ENCODE assay signal across 8 cellular contexts in the genomic region with DNA sequence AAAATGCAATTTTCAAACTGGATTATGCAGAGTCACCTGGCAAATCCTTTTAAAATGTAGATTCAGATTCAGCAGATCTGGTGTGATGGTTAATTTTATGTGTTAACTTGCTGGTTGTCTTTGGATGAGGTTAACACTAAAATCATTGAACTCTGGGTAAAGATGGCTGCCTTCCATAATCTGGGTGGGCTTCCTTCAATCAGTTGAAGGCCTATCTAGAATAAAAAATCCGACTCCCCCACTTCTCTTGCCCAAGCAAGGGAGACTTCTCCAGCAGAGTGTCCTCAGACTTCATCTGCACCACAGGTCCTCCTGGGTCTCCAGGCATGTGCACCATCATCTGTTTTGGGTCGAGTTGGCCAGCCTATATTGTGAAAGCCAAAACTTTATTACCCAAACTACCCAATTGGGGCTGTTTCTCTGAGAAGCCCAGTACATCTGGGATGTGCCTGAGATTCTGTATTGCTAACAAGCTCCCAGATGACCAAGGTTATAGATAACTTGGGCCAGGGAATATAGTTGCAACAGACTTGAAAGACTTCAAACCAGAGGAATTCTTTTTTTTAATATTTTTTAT. TPM values are rescaled to one million over a fixed set of nuclear protein-coding genes. Genes with fewer than 3 reads are reported as not detected.
DNase-seq lines count a peak whose midpoint lies in the region; ATAC-seq and TF ChIP-seq lines count a peak whose summit lies in the region.

No MANE protein-coding gene starts in this region.

- no peak for TF ChIP-seq RAD21 in IMR-90 (IDR thresholded peaks at IDR 0.05; ENCODE audit: low read length)

- POLR2A ChIA-PET in IMR-90 (lab: Charles Lee; ENCODE audit: unreplicated experiment) = no interaction called here
- POLR2A ChIA-PET in naive thymus-derived CD8-positive, alpha-beta T cell (lab: Charles Lee) = interaction anchor here (3.6 to 5.3 kb wide), 2 partner anchors 133 to 194 kb away, joined by 26 to 90 read pairs; a partner anchor contains a TSS

- H2AFZ ChIP-seq in IMR-90 (replicated peaks; ENCODE audit: low read length, poor library complexity) = no peak overlapping the region
- peak overlapping the region; percentile 89 for H2AFZ ChIP-seq in mammary epithelial cell (ENCODE audit: low read depth, low read length)

- H3K9me3 Mint-ChIP-seq in naive thymus-derived CD8-positive, alpha-beta T cell = no peaks in the 10 kb centered on the region

- H3K27ac ChIP-seq in BLaER1 treated with 17β-estradiol and CSF1 and Interleukin-3, amounts not matched to agents 10 nM and 100 nM = peak overlapping the region; percentile 82 to 99 (median 94); a peak in 20 of 22 replicates
- H3K27ac ChIP-seq in IMR-90 (ENCODE audit: insufficient read depth, low read length) (no peak overlapping the region), mammary epithelial cell (ENCODE audit: insufficient read depth, low read depth, low read length) (peak overlapping the region; percentile 61)

- H3K4me3 Mint-ChIP-seq in naive thymus-derived CD8-positive, alpha-beta T cell = peak overlapping the region; percentile 9 to 99 (median 85)

- H3K4me1 ChIP-seq in BLaER1 treated with 17β-estradiol and CSF1 and Interleukin-3, amounts not matched to agents 10 nM and 100 nM = peaks cover 12 to 29% (median 19%) of the 10 kb centered on the region in 10 experiments; a peak in 19 of 20 replicates
- peaks cover 3% of the 10 kb centered on the region; the same call in 1 of the 2 replicates for H3K4me1 ChIP-seq in IMR-90 (ENCODE audit: control insufficient read depth, insufficient read depth, low read length)
- peaks cover 13% of the 10 kb centered on the region for H3K4me1 ChIP-seq in mammary epithelial cell (ENCODE audit: insufficient read depth, low read length)

- no peak overlapping the region for H3K23ac ChIP-seq in IMR-90 (ENCODE audit: low read depth, low read length)

- H3K9me1 ChIP-seq in IMR-90 (ENCODE audit: insufficient read depth, low read length) = peaks cover 6% of the 10 kb centered on the region; the same call in 1 of the 2 replicates

- H3K9ac ChIP-seq in BLaER1 treated with 17β-estradiol and CSF1 and Interleukin-3, amounts not matched to agents 10 nM and 100 nM = peak overlapping the region; percentile 87 to 99 (median 96); a peak in 20 of 22 replicates
- no peak overlapping the region for H3K9ac ChIP-seq in IMR-90 (ENCODE audit: low read depth, low read length)
- H3K9ac ChIP-seq in mammary epithelial cell (ENCODE audit: insufficient read depth, low read length) = peak overlapping the region; percentile 71

- H4K8ac ChIP-seq in IMR-90 (ENCODE audit: low read depth in 2 of 2, low read length in 2 of 2) = no peak overlapping the region

- ATAC-seq in IMR-90 (ENCODE audit: low read depth) = no peak
- ATAC-seq in naive thymus-derived CD8-positive, alpha-beta T cell = no peak

- in situ Hi-C loops in IMR-90 (cut with MboI; ENCODE audit: low sequenced_read_pairs) = no loop called here
- in situ Hi-C loops in mammary epithelial cell (cut with MboI; ENCODE audit: low sequenced_read_pairs in 2 of 2) = no loop called here

- WGBS in IMR-90 (ENCODE audit: extremely low coverage in 2 of 2, insufficient read length in 1 of 2), 2 experiments = no CpG with 5 or more reads among the region's 2 CpGs
- WGBS in mammary epithelial cell (ENCODE audit: low coverage, missing lambda C conversion rate) = 100% methylated on average over 2 of the region's 2 CpGs

- no peak overlapping the region for H2AK5ac ChIP-seq in IMR-90 (ENCODE audit: low read depth, low read length)

- H3K56ac ChIP-seq in IMR-90 (ENCODE audit: extremely low read depth, insufficient read depth, low read length) = no peak overlapping the region

- H2BK15ac ChIP-seq in IMR-90 (ENCODE audit: low read depth, low read length) = no peak overlapping the region

- H3K4me1 Mint-ChIP-seq in naive thymus-derived CD8-positive, alpha-beta T cell = peaks cover 9 to 36% (median 30%) of the 10 kb centered on the region in 4 donors

- DNase-seq in IMR-90 (no peak), mammary epithelial cell (no peak), NCI-H2171 treated with DMSO at 0.1 percent for 48 hours (lab: John Stamatoyannopoulos, UW) (no peak), hippocampal formation (lab: John Stamatoyannopoulos, UW) (no peak)
- DNase-seq in naive thymus-derived CD8-positive, alpha-beta T cell = no peak
- DNase-seq in stimulated activated CD4-positive, alpha-beta T cell treated with anti-CD3 and anti-CD28 coated beads, Interleukin-2, amount 100 ng/mL, for 24 hours = no peak
- no peak for DNase-seq in stimulated activated CD4-positive, alpha-beta T cell treated with anti-CD3 and anti-CD28 coated beads, Interleukin-4, amount 100 ng/mL, for 24 hours

- H3K79me1 ChIP-seq in IMR-90 (ENCODE audit: low read depth in 1 of 2, low read length in 2 of 2) = peaks cover 13 to 30% of the 10 kb centered on the region in 2 experiments; a peak in 3 of 4 replicates

- BruUV-seq in IMR-90 (replicated peaks; lab: Mats Ljungman, UMichigan) = no TSS peak
- BruUV-seq in mammary epithelial cell (replicated peaks; lab: Mats Ljungman, UMichigan) = TSS peak; percentile 35

- no peak overlapping the region for H2BK20ac ChIP-seq in IMR-90 (ENCODE audit: low read depth, low read length)

- H2AK9ac ChIP-seq in IMR-90 (replicated peaks; ENCODE audit: low read depth, low read length, poor library complexity) = peak overlapping the region; percentile 48

- peak overlapping the region; percentile 91 to 100 (median 99); a peak in 19 of 20 replicates for H3K4me3 ChIP-seq in BLaER1 treated with 17β-estradiol and CSF1 and Interleukin-3, amounts not matched to agents 10 nM and 100 nM
- no peak overlapping the region for H3K4me3 ChIP-seq in IMR-90 (ENCODE audit: insufficient read depth, low read depth, low read length)
- peak overlapping the region in 1 of 3 experiments; percentile 85 for H3K4me3 ChIP-seq in mammary epithelial cell (replicated peaks in 1 of 3; ENCODE audit: insufficient read depth in 1 of 3, low read depth in 2 of 3, low read length in 3 of 3)

- dilution Hi-C loops in IMR-90 (cut with HindIII; ENCODE audit: low sequenced_read_pairs, unreplicated experiment) = no loop called here
- dilution Hi-C loops in mammary epithelial cell (cut with HindIII; ENCODE audit: low sequenced_read_pairs) = loop anchor here (10.0 kb wide), 1 partner anchor 141 kb away; no protein-coding TSS in a partner anchor

- H2BK5ac ChIP-seq in IMR-90 (ENCODE audit: low read depth, low read length, poor library complexity, severe bottlenecking) = no peak overlapping the region

- H4K20me1 ChIP-seq in BLaER1 treated with 17β-estradiol and CSF1 and Interleukin-3, amounts not matched to agents 10 nM and 100 nM = peaks cover 0 to 18% (median 0%) of the 10 kb centered on the region in 11 experiments; a peak in 3 of 22 replicates
- H4K20me1 ChIP-seq in IMR-90 (ENCODE audit: insufficient read depth, low read length) (no peaks in the 10 kb centered on the region), mammary epithelial cell (ENCODE audit: insufficient read depth, low read length) (no peaks in the 10 kb centered on the region)

- H3K27me3 Mint-ChIP-seq in naive thymus-derived CD8-positive, alpha-beta T cell = no peaks in the 10 kb centered on the region

- H4K91ac ChIP-seq in IMR-90 (ENCODE audit: insufficient read depth, low read depth, low read length) = no peak overlapping the region

- H3K27me3 ChIP-seq in BLaER1 treated with 17β-estradiol and CSF1 and Interleukin-3, amounts not matched to agents 10 nM and 100 nM = no peaks in the 10 kb centered on the region
- H3K27me3 ChIP-seq in IMR-90 (ENCODE audit: control insufficient read depth, insufficient read depth, low read length) (no peaks in the 10 kb centered on the region), mammary epithelial cell (ENCODE audit: insufficient read depth, low read length) (no peaks in the 10 kb centered on the region)

- peaks cover 7% of the 10 kb centered on the region for H3K79me2 ChIP-seq in mammary epithelial cell (ENCODE audit: insufficient read depth, low read length)

- no peak overlapping the region for H3K14ac ChIP-seq in IMR-90 (replicated peaks; ENCODE audit: low read depth, low read length)

- H3K4me2 ChIP-seq in BLaER1 treated with 17β-estradiol and CSF1 and Interleukin-3, amounts not matched to agents 10 nM and 100 nM = peak overlapping the region; percentile 72 to 93 (median 89)
- no peak overlapping the region for H3K4me2 ChIP-seq in IMR-90 (ENCODE audit: low read depth, low read length)
- H3K4me2 ChIP-seq in mammary epithelial cell (ENCODE audit: insufficient read depth, low read depth, low read length) = peak overlapping the region; percentile 79

- TF ChIP-seq POLR2A in IMR-90 (IDR thresholded peaks at IDR 0.05; ENCODE audit: low read depth, low read length) = no peak

- peaks cover 0 to 7% (median 0%) of the 10 kb centered on the region in 11 experiments; a peak in 4 of 22 replicates for H3K36me3 ChIP-seq in BLaER1 treated with 17β-estradiol and CSF1 and Interleukin-3, amounts not matched to agents 10 nM and 100 nM
- H3K36me3 ChIP-seq in IMR-90 (ENCODE audit: control insufficient read depth, insufficient read depth, low read length) = no peaks in the 10 kb centered on the region
- H3K36me3 ChIP-seq in mammary epithelial cell (ENCODE audit: insufficient read depth, low read length) = no peaks in the 10 kb centered on the region

- no peaks in the 10 kb centered on the region; a peak in 1 of 22 replicates for H3K9me3 ChIP-seq in BLaER1 treated with 17β-estradiol and CSF1 and Interleukin-3, amounts not matched to agents 10 nM and 100 nM (replicated peaks in 1 of 11)
- H3K9me3 ChIP-seq in IMR-90 (ENCODE audit: control insufficient read depth, insufficient read depth, low read length) (no peaks in the 10 kb centered on the region), mammary epithelial cell (replicated peaks; ENCODE audit: insufficient read depth, low read length) (no peaks in the 10 kb centered on the region)

- intact Hi-C loops in IMR-90 (cut with micrococcal nuclease) (no loop called here), mammary epithelial cell (cut with micrococcal nuclease) (no loop called here)

- H2BK120ac ChIP-seq in IMR-90 (ENCODE audit: low read depth, low read length) = no peak overlapping the region

- H3K4ac ChIP-seq in IMR-90 (ENCODE audit: low read depth, low read length) = no peak overlapping the region

- peak overlapping the region in 8 of 10 donors; percentile 47 to 98 (median 94) for H3K27ac Mint-ChIP-seq in naive thymus-derived CD8-positive, alpha-beta T cell

- no peak for TF ChIP-seq CTCF in IMR-90 (conservative IDR thresholded peaks at IDR 0.05; ENCODE audit: low read depth, low read length)
- no peak for TF ChIP-seq CTCF in mammary epithelial cell (conservative IDR thresholded peaks at IDR 0.05 in 1 of 2, IDR thresholded peaks at IDR 0.05 in 1 of 2; ENCODE audit: extremely low read depth in 1 of 2, insufficient read depth in 1 of 2, low read depth in 1 of 2, low read length in 2 of 2)

- peaks cover 0 to 4% (median 0%) of the 10 kb centered on the region in 3 donors for H3K36me3 Mint-ChIP-seq in naive thymus-derived CD8-positive, alpha-beta T cell

- H4K5ac ChIP-seq in IMR-90 (ENCODE audit: low read depth, low read length) = no peak overlapping the region

- CTCF ChIA-PET in IMR-90 (lab: Yijun Ruan, JAX) (no interaction called here), mammary epithelial cell (lab: Charles Lee; ENCODE audit: low non-redundant PET) (no interaction called here)

- H3K18ac ChIP-seq in IMR-90 (ENCODE audit: low read depth, low read length) = no peak overlapping the region

RNA-seq across cellular contexts. Expression of a gene that starts 1.6 kb away (rescaled TPM):
- total RNA-seq in IMR-90 (2012; rRNA removed) (27.2 and 37.5 TPM in 2 replicates), mammary epithelial cell (10 to 100 TPM in 1 of 2 donors, 1 to 10 TPM in 1; 6.5 to 26.0 TPM)
- polyA plus RNA-seq in IMR-90 (2012; rRNA removed) (18.7 and 20.8 TPM in 2 replicates), mammary epithelial cell (6.2 TPM)
- 7.6 and 12.2 TPM in 2 replicates for polyA plus RNA-seq in IMR-90 (2012; cell fraction: cytosol; rRNA removed)
- 4.0 and 9.1 TPM in 2 replicates for polyA plus RNA-seq in IMR-90 (2012; cell fraction: nucleus; rRNA removed; ENCODE audit: low replicate concordance)
- 19.4 TPM for polyA minus RNA-seq in mammary epithelial cell
- 10 to 100 TPM; 10.8 to 11.0 TPM for total RNA-seq in naive thymus-derived CD8-positive, alpha-beta T cell
- polyA plus RNA-seq in naive thymus-derived CD8-positive, alpha-beta T cell = 1 to 10 TPM; 4.9 to 8.8 (median 6.5) TPM

RNA-seq across cellular contexts. Expression of a gene that starts 40.6 kb away (rescaled TPM):
- 5.0 and 7.2 TPM in 2 replicates for total RNA-seq in IMR-90 (2012; rRNA removed)
- polyA plus RNA-seq in IMR-90 (2012; rRNA removed) = 2.6 and 3.6 TPM in 2 replicates
- polyA plus RNA-seq in IMR-90 (2012; cell fraction: cytosol; rRNA removed) = 0.88 and 1.2 TPM in 2 replicates
- polyA plus RNA-seq in IMR-90 (2012; cell fraction: nucleus; rRNA removed; ENCODE audit: low replicate concordance) = 0.77 and 3.6 TPM in 2 replicates
- 100 to 1,000 TPM in 1 of 2 donors, 10 to 100 TPM in 1; 82.6 to 273 TPM for total RNA-seq in mammary epithelial cell
- polyA plus RNA-seq in mammary epithelial cell = 77.5 TPM
- 96.5 TPM for polyA minus RNA-seq in mammary epithelial cell
- under 1 TPM; 0.41 to 0.47 TPM for total RNA-seq in naive thymus-derived CD8-positive, alpha-beta T cell
- not detected for polyA plus RNA-seq in naive thymus-derived CD8-positive, alpha-beta T cell

Comparison
In these comparisons a context has a peak if more than half of its experiments do, and no peak if none do; other contexts are left out.
1. RNA of a gene that starts 40.6 kb away (total RNA-seq): 82.6 to 273 TPM in mammary epithelial cell; 5.0 to 7.2 TPM in IMR-90 and 0.41 to 0.47 TPM in naive thymus-derived CD8-positive, alpha-beta T cell; every median in the first group is over 10 times any median in the second.